In genomic region chr13:114268344-114269280, GRCh38 we compare ENCODE assay signal across 12 cellular contexts. TPM values are rescaled to one million over a fixed set of nuclear protein-coding genes. Genes with fewer than 3 reads are reported as not detected.
DNase-seq lines count a peak whose midpoint lies in the region; ATAC-seq and TF ChIP-seq lines count a peak whose summit lies in the region.
"Had no signal": no experiment of that assay in that cellular context is flagged by ENCODE, and none has a peak within 500 bp of the region (broad histone marks: within the 10 kb centered on the region; RNA-seq: fewer than 3 reads in every experiment).

No MANE protein-coding gene starts in this region.

- no peak for TF ChIP-seq CTCF in osteoblast (IDR thresholded peaks at IDR 0.05; ENCODE audit: extremely low read depth, low read depth, low read length)

- H3K36me3 Mint-ChIP-seq in activated naive CD8-positive, alpha-beta T cell treated with anti-CD3 and anti-CD28 coated beads, Interleukin-2, amount 10 ng/mL, durations not matched to agents 7 days and 5 days: peaks cover 51% of the 10 kb centered on the region

- H3K4me1 Mint-ChIP-seq in activated naive CD8-positive, alpha-beta T cell treated with anti-CD3 and anti-CD28 coated beads, Interleukin-2, amount 10 ng/mL, durations not matched to agents 7 days and 5 days: peaks cover 14% of the 10 kb centered on the region

- peak; percentile 76 for ATAC-seq in activated naive CD8-positive, alpha-beta T cell treated with anti-CD3 and anti-CD28 coated beads, Interleukin-2, amount 10 ng/mL, durations not matched to agents 7 days and 5 days (ENCODE audit: low read depth)
- no peak for ATAC-seq in GM21576 (IDR thresholded peaks at IDR 0.05; ENCODE audit: unreplicated experiment)
- no peak for ATAC-seq in GM21619 (IDR thresholded peaks at IDR 0.05; ENCODE audit: unreplicated experiment)
- ATAC-seq: left lobe of liver had no signal

- no peak overlapping the region for H3K4me2 ChIP-seq in osteoblast (ENCODE audit: insufficient read depth, low read length)
- H3K4me2 ChIP-seq: SK-N-SH had no signal

- no peaks in the 10 kb centered on the region for H3K27me3 Mint-ChIP-seq in activated naive CD8-positive, alpha-beta T cell treated with anti-CD3 and anti-CD28 coated beads, Interleukin-2, amount 10 ng/mL, durations not matched to agents 7 days and 5 days

- H3K9me3 ChIP-seq in osteoblast (ENCODE audit: low read depth, low read length): no peaks in the 10 kb centered on the region
- H3K9me3 ChIP-seq: ascending aorta, SK-N-SH had no signal

- no peak overlapping the region for H3K4me3 ChIP-seq in osteoblast (ENCODE audit: insufficient read depth, low read length)
- H3K4me3 ChIP-seq: ascending aorta had no signal

- H4K20me1 ChIP-seq in osteoblast (ENCODE audit: insufficient read depth, low read length): no peaks in the 10 kb centered on the region

- peak overlapping the region; percentile 12 for H3K4me3 Mint-ChIP-seq in activated naive CD8-positive, alpha-beta T cell treated with anti-CD3 and anti-CD28 coated beads, Interleukin-2, amount 10 ng/mL, durations not matched to agents 7 days and 5 days

- DNase-seq in NK-92 treated with Interleukin-12 subunit alpha and Interleukin-12 subunit beta, amount 100 ng/mL, for 24 hours (lab: John Stamatoyannopoulos, UW): peak; percentile 43
- no peak for DNase-seq in NK-92 (lab: John Stamatoyannopoulos, UW; ENCODE audit: unreplicated experiment)
- peak; percentile 57 for DNase-seq in NCI-H1436 treated with DMSO at 0.1 percent for 48 hours (lab: John Stamatoyannopoulos, UW)
- no peak for DNase-seq in activated naive CD8-positive, alpha-beta T cell treated with anti-CD3 and anti-CD28 coated beads, Interleukin-2, amount 10 ng/mL, durations not matched to agents 7 days and 5 days
- DNase-seq in osteoblast (ENCODE audit: insufficient read length, low spot score, missing footprints): peak; percentile 51
- DNase-seq in RKO (ENCODE audit: low spot score): no peak
- DNase-seq: NCI-H1092, SK-N-SH had no signal

- H3K27ac ChIP-seq in osteoblast (ENCODE audit: low read depth, low read length): peak overlapping the region; percentile 20
- H3K27ac ChIP-seq: ascending aorta had no signal

- H3K79me2 ChIP-seq in osteoblast (ENCODE audit: insufficient read depth, low read length): peaks cover 10% of the 10 kb centered on the region

- peaks cover 72% of the 10 kb centered on the region for H3K36me3 ChIP-seq in osteoblast (ENCODE audit: insufficient read depth, low read length)

- no peak overlapping the region for H2AFZ ChIP-seq in osteoblast (ENCODE audit: low read length)

- H3K27me3 ChIP-seq in osteoblast (ENCODE audit: insufficient read depth, low read length): no peaks in the 10 kb centered on the region
- H3K27me3 ChIP-seq: ascending aorta had no signal

- peak overlapping the region; percentile 17 for H3K27ac Mint-ChIP-seq in activated naive CD8-positive, alpha-beta T cell treated with anti-CD3 and anti-CD28 coated beads, Interleukin-2, amount 10 ng/mL, durations not matched to agents 7 days and 5 days

- H3K4me1 ChIP-seq in osteoblast (ENCODE audit: insufficient read depth, low read length): peaks cover 43% of the 10 kb centered on the region
- H3K4me1 ChIP-seq: ascending aorta had no signal

- POLR2A ChIA-PET in activated naive CD8-positive, alpha-beta T cell treated with anti-CD3 and anti-CD28 coated beads, Interleukin-2, amount 10 ng/mL, durations not matched to agents 7 days and 5 days (lab: Charles Lee): no interaction called here

- peaks cover 4% of the 10 kb centered on the region for H3K9me3 Mint-ChIP-seq in activated naive CD8-positive, alpha-beta T cell treated with anti-CD3 and anti-CD28 coated beads, Interleukin-2, amount 10 ng/mL, durations not matched to agents 7 days and 5 days

RNA-seq across cellular contexts. Expression of gene UPF3A, which starts 12.8 kb away (rescaled TPM):
- total RNA-seq in activated naive CD8-positive, alpha-beta T cell treated with anti-CD3 and anti-CD28 coated beads, Interleukin-2, amount 10 ng/mL, durations not matched to agents 7 days and 5 days: 10 to 100 TPM; 63.8 to 68.7 TPM
- 25.0 and 28.9 TPM in 2 replicates for total RNA-seq in osteoblast

RNA-seq across cellular contexts. Expression of gene CDC16, which starts 33.9 kb away (rescaled TPM):
- 10 to 100 TPM; 91.1 to 99.7 TPM for total RNA-seq in activated naive CD8-positive, alpha-beta T cell treated with anti-CD3 and anti-CD28 coated beads, Interleukin-2, amount 10 ng/mL, durations not matched to agents 7 days and 5 days
- 82.2 and 85.7 TPM in 2 replicates for total RNA-seq in osteoblast

RNA-seq across cellular contexts. Expression of gene CHAMP1, which starts 45.7 kb away (rescaled TPM):
- total RNA-seq in activated naive CD8-positive, alpha-beta T cell treated with anti-CD3 and anti-CD28 coated beads, Interleukin-2, amount 10 ng/mL, durations not matched to agents 7 days and 5 days: 10 to 100 TPM; 30.5 to 30.8 TPM
- 9.4 and 10.3 TPM in 2 replicates for total RNA-seq in osteoblast

Comparison
In these comparisons a context has a peak if more than half of its experiments do, and no peak if none do; other contexts are left out.
1. DNase-seq: peak in NK-92 treated with Interleukin-12 subunit alpha and Interleukin-12 subunit beta, amount 100 ng/mL, for 24 hours (single experiment), NCI-H1436 treated with DMSO at 0.1 percent for 48 hours (single experiment) and osteoblast (single experiment); none in NK-92 (single experiment), activated naive CD8-positive, alpha-beta T cell treated with anti-CD3 and anti-CD28 coated beads, Interleukin-2, amount 10 ng/mL, durations not matched to agents 7 days and 5 days (single experiment) and RKO (single experiment).